Comparison of ENCODE assay signal across 8 cellular contexts in the genomic region with DNA sequence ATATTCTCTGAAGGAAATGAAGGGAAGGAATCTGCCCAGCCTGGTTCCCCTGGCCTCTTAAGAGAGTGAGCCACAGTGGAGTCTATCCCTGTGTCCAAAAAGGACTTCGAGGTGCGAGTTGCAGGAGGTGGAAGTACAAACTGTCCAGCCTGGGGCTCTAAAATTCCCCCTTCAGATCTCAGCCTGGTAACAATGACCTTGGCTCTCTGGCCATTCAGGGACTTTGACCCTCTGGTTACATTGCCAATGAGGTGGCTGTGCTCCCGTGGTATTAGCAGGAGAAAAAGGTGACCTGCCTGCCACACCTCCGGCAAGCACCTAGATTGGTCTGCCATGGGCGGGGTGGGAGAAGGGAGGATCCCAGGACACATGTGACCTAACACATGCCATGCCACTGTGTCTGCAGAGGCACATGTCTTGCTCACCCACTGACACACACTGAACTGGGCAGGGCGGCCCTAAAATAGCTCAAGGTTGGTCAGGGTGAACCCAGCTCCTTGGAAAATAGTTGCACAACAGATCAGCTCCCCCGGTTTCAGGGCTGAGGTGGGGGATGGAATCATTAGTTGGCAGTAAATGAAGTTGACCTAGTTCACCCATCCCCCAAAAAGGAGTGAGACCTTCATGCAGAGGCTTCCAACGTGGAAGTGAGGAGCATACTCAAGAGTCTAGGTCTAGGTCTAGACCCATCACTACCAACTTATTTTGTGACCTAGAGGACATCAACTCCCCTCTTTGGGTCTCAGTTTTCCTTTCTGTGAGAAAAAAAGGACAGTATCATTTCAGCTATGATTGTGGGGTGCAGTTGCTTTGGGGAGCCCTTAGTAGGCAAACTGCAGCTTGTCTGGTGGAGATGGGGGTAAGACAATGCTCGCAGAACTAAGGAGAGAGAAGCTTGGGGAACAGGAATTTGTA. TPM values are rescaled to one million over a fixed set of nuclear protein-coding genes. Genes with fewer than 3 reads are reported as not detected.
DNase-seq lines count a peak whose midpoint lies in the region; ATAC-seq and TF ChIP-seq lines count a peak whose summit lies in the region.

No MANE protein-coding gene starts in this region.

- peaks cover 3 to 9% of the 10 kb centered on the region in 2 donors for H3K36me3 Mint-ChIP-seq in activated T-cell treated with anti-CD3 and anti-CD28 coated beads, Interleukin-2, amount 50 U/mL, for 72 hours (ENCODE audit: insufficient read depth in 2 of 2)

- peaks cover 16 to 92% (median 79%) of the 10 kb centered on the region in 12 donors for H3K4me1 ChIP-seq in heart left ventricle

- H3K36me3 ChIP-seq in heart left ventricle: peaks cover 0 to 56% (median 47%) of the 10 kb centered on the region in 9 donors

- no peaks in the 10 kb centered on the region for H3K27me3 ChIP-seq in heart left ventricle

- intact Hi-C loops in heart left ventricle (cut with DNase I): loop anchor here in 4 of 10 donors (1.0 to 10.0 kb wide), 4 partner anchors 15 to 83 kb away; partner anchors contain the start of genes CSF3 (in 1 of the 4) and THRA (in 1 of the 4)

- peaks cover 90% of the 10 kb centered on the region for H3K4me1 Mint-ChIP-seq in activated T-cell treated with anti-CD3 and anti-CD28 coated beads, Interleukin-2, amount 50 U/mL, for 72 hours (ENCODE audit: low read depth)

- H3K9me3 ChIP-seq in heart left ventricle: no peaks in the 10 kb centered on the region

- peak overlapping the region; percentile 92 to 100 (median 97) for H3K27ac ChIP-seq in heart left ventricle

- peak overlapping the region in 11 of 12 donors; percentile 2 to 100 (median 83) for H3K4me3 ChIP-seq in heart left ventricle
- H3K4me3 ChIP-seq in skeletal muscle cell (ENCODE audit: low read depth, low read length): peak overlapping the region; percentile 88

- WGBS in heart left ventricle, 4 donors: 18 to 26% (median 21%) methylated on average over 9 of the region's 9 CpGs

- TF ChIP-seq CTCF in heart left ventricle (IDR thresholded peaks at IDR 0.05): no peak

- H3K9me3 Mint-ChIP-seq in activated T-cell treated with anti-CD3 and anti-CD28 coated beads, Interleukin-2, amount 50 U/mL, for 72 hours: no peaks in the 10 kb centered on the region

- DNase-seq in activated T-cell treated with anti-CD3 and anti-CD28 coated beads for 48 hours (ENCODE audit: low read depth): peak; percentile 21
- DNase-seq in activated T-cell treated with anti-CD3 and anti-CD28 coated beads for 4 hours: no peak
- peak in 1 of 2 donors; percentile 9 for DNase-seq in activated T-cell treated with anti-CD3 and anti-CD28 coated beads, Interleukin-2, amount 50 U/mL, for 72 hours
- DNase-seq in heart left ventricle: peak; percentile 70 to 87 (median 74)
- DNase-seq in skeletal muscle cell (ENCODE audit: low read depth): no peak
- DNase-seq in NCI-H1694 treated with DMSO at 0.1 percent for 48 hours (lab: John Stamatoyannopoulos, UW): no peak
- no peak for DNase-seq in NCI-H2171 (lab: John Stamatoyannopoulos, UW)
- no peak for DNase-seq in islet precursor cell

- peak overlapping the region; percentile 85 to 92 for H3K4me3 Mint-ChIP-seq in activated T-cell treated with anti-CD3 and anti-CD28 coated beads, Interleukin-2, amount 50 U/mL, for 72 hours

- H3K27ac Mint-ChIP-seq in activated T-cell treated with anti-CD3 and anti-CD28 coated beads, Interleukin-2, amount 50 U/mL, for 72 hours: peak overlapping the region; percentile 87

- no peak for TF ChIP-seq POLR2A in heart left ventricle (IDR thresholded peaks at IDR 0.05)

- H3K27me3 Mint-ChIP-seq in activated T-cell treated with anti-CD3 and anti-CD28 coated beads, Interleukin-2, amount 50 U/mL, for 72 hours (ENCODE audit: low read depth): no peaks in the 10 kb centered on the region

- ATAC-seq in activated T-cell treated with anti-CD3 and anti-CD28 coated beads, Interleukin-2, amount 50 U/mL, for 72 hours (replicated peaks in 1 of 2): no peak
- peak; percentile 14 to 36 (median 26) for ATAC-seq in heart left ventricle

RNA-seq across cellular contexts. Expression of gene NR1D1, which starts 2.2 kb away (rescaled TPM):
- 1 to 10 TPM; 4.5 to 6.3 TPM for total RNA-seq in activated T-cell treated with anti-CD3 and anti-CD28 coated beads, Interleukin-2, amount 50 U/mL, for 72 hours
- total RNA-seq in heart left ventricle: 10 to 100 TPM in 6 of 9 donors, 1 to 10 TPM in 3; 5.8 to 36.1 (median 21.8) TPM
- 10 to 100 TPM in 1 of 2 donors, 1 to 10 TPM in 1; 6.1 to 20.2 TPM for polyA plus RNA-seq in heart left ventricle

RNA-seq across cellular contexts. Expression of gene MSL1, which starts 23.6 kb away (rescaled TPM):
- total RNA-seq in activated T-cell treated with anti-CD3 and anti-CD28 coated beads, Interleukin-2, amount 50 U/mL, for 72 hours: 100 to 1,000 TPM; 115 to 121 TPM
- total RNA-seq in heart left ventricle: 10 to 100 TPM; 32.0 to 54.1 (median 45.1) TPM
- 10 to 100 TPM; 32.2 to 54.7 TPM for polyA plus RNA-seq in heart left ventricle

RNA-seq across cellular contexts. Expression of gene THRA, which starts 35.4 kb away (rescaled TPM):
- total RNA-seq in activated T-cell treated with anti-CD3 and anti-CD28 coated beads, Interleukin-2, amount 50 U/mL, for 72 hours: 10 to 100 TPM; 12.2 to 14.7 TPM
- total RNA-seq in heart left ventricle: 100 to 1,000 TPM in 1 of 9 donors, 10 to 100 TPM in 8; 63.2 to 105 (median 73.2) TPM
- 10 to 100 TPM; 50.6 to 56.2 TPM for polyA plus RNA-seq in heart left ventricle

RNA-seq across cellular contexts. Expression of gene CASC3, which starts 42.1 kb away (rescaled TPM):
- total RNA-seq in activated T-cell treated with anti-CD3 and anti-CD28 coated beads, Interleukin-2, amount 50 U/mL, for 72 hours: 100 to 1,000 TPM; 106 to 144 TPM
- total RNA-seq in heart left ventricle: 10 to 100 TPM; 26.5 to 54.3 (median 42.2) TPM
- polyA plus RNA-seq in heart left ventricle: 10 to 100 TPM; 27.9 to 33.4 TPM

RNA-seq across cellular contexts. Expression of gene MED24, which starts 44.0 kb away (rescaled TPM):
- 10 to 100 TPM; 82.6 to 97.0 TPM for total RNA-seq in activated T-cell treated with anti-CD3 and anti-CD28 coated beads, Interleukin-2, amount 50 U/mL, for 72 hours
- total RNA-seq in heart left ventricle: 10 to 100 TPM; 51.1 to 75.4 (median 58.3) TPM
- 10 to 100 TPM; 52.7 to 61.8 TPM for polyA plus RNA-seq in heart left ventricle

Comparison
In these comparisons a context has a peak if more than half of its experiments do, and no peak if none do; other contexts are left out.
1. DNase-seq: peak in activated T-cell treated with anti-CD3 and anti-CD28 coated beads for 48 hours (single experiment) and heart left ventricle (5 of 5); none in activated T-cell treated with anti-CD3 and anti-CD28 coated beads for 4 hours (single experiment), skeletal muscle cell (single experiment), NCI-H1694 treated with DMSO at 0.1 percent for 48 hours (single experiment), NCI-H2171 (single experiment) and islet precursor cell (single experiment).
2. ATAC-seq: peak in heart left ventricle (4 of 4); none in activated T-cell treated with anti-CD3 and anti-CD28 coated beads, Interleukin-2, amount 50 U/mL, for 72 hours (0 of 2).
3. RNA of gene THRA, which starts 35.4 kb away (total RNA-seq): 63.2 to 105 TPM in heart left ventricle; 12.2 to 14.7 TPM in activated T-cell treated with anti-CD3 and anti-CD28 coated beads, Interleukin-2, amount 50 U/mL, for 72 hours; every median in the first group is over 4 times any median in the second.